In the genomic region with DNA sequence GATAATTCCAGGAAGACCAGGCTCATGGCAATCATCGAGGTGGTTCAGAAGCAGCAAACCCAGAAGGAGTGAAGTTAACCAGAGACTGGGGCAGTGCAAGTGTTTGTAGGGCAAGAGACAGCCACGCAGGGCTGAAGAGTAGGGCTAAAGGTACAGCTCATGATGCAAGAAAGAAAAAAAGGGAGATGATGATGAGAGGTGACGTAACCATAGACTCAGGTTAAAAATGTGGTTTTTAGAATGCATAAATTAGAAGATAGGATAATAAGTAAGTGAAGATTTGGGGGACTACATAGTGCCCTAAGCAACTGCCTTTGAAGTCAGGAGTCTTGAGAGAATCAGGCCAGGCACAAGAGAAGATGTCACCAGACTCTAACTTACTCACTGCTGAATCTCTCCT, we compare ENCODE assay signal across 1 cellular context.
TF ChIP-seq lines count a peak whose summit lies in the region.

No MANE protein-coding gene starts in this region.

TF ChIP-seq in HepG2, 621 proteins besides CTCF, POLR2A, EP300 and RAD21:
- TF ChIP-seq TOE1 (CRISPR knock-in tag; IDR thresholded peaks at IDR 0.05) (no peak), FOXJ3 (CRISPR knock-in tag; IDR thresholded peaks at IDR 0.05; ENCODE audit: borderline replicate concordance) (no peak), RARG (CRISPR knock-in tag; IDR thresholded peaks at IDR 0.05; ENCODE audit: low read depth) (no peak), TCF12 (IDR thresholded peaks at IDR 0.05) (no peak), TCF12 (CRISPR knock-in tag; IDR thresholded peaks at IDR 0.05) (no peak), CREB1 (IDR thresholded peaks at IDR 0.05) (peak; percentile 54; the same call in 1 of the 2 replicates), CREB1 (CRISPR knock-in tag; IDR thresholded peaks at IDR 0.05) (no peak), ZNF552 (CRISPR knock-in tag; IDR thresholded peaks at IDR 0.05; ENCODE audit: borderline replicate concordance) (no peak), ZBTB42 (CRISPR knock-in tag; IDR thresholded peaks at IDR 0.05) (no peak), ZBTB14 (CRISPR knock-in tag; IDR thresholded peaks at IDR 0.05) (no peak), ATF7 (IDR thresholded peaks at IDR 0.05) (peak; percentile 87), ATF7 (CRISPR knock-in tag; IDR thresholded peaks at IDR 0.05) (no peak), NBN (conservative IDR thresholded peaks at IDR 0.05) (no peak)
